ENCODE assay signal across 9 cellular contexts in genomic region chr17:67531291-67531690, GRCh38.
DNase-seq lines count a peak whose midpoint lies in the region; ATAC-seq and TF ChIP-seq lines count a peak whose summit lies in the region.
"Had no signal": no experiment of that assay in that cellular context is flagged by ENCODE, and none has a peak within 500 bp of the region (broad histone marks: within the 10 kb centered on the region; RNA-seq: fewer than 3 reads in every experiment).

No MANE protein-coding gene starts in this region.

- TF ChIP-seq CTCF in GM12865 (IDR thresholded peaks at IDR 0.05; ENCODE audit: insufficient read depth, low read depth, low read length, missing control alignments), result no peak

- H3K4me3 ChIP-seq in GM12865 (ENCODE audit: low read depth, low read length), result peak overlapping the region; percentile 39

- peak; percentile 89 for DNase-seq in GM12865 (ENCODE audit: low read depth)
- DNase-seq in NCI-H2227 (lab: John Stamatoyannopoulos, UW; ENCODE audit: unreplicated experiment), result peak; percentile 81
- peak; percentile 37 to 42 for DNase-seq in left colon
- DNase-seq in superior temporal gyrus (ENCODE audit: extremely low spot score), result no peak
- DNase-seq in glomerular visceral epithelial cell (ENCODE audit: extremely low spot score), result no peak
- no peak for DNase-seq in SIG-M5 (lab: John Stamatoyannopoulos, UW)
- DNase-seq in NCI-H345 treated with DMSO at 0.1 percent for 48 hours (lab: John Stamatoyannopoulos, UW; ENCODE audit: unreplicated experiment), result no peak
- DNase-seq: stimulated activated naive B cell treated with anti-CD40 and anti-IgM and Interleukin-4, amounts not matched to agents 10 μg/mL and 1 μg/mL and 100 μg/mL, for 72 hours had no signal

- ATAC-seq in GM21737 (IDR thresholded peaks at IDR 0.05; ENCODE audit: unreplicated experiment) (peak; percentile 78), left colon (peak; percentile 57)

- intact Hi-C loops in left colon (cut with DNase I, micrococcal nuclease), result no loop called here

Comparison
In these comparisons a context has a peak if more than half of its experiments do, and no peak if none do; other contexts are left out.
1. DNase-seq: peak in GM12865 (single experiment), NCI-H2227 (single experiment) and left colon (2 of 2); none in superior temporal gyrus (single experiment), glomerular visceral epithelial cell (single experiment), SIG-M5 (single experiment) and NCI-H345 treated with DMSO at 0.1 percent for 48 hours (single experiment).